In genomic region chr5:119324842-119325241, GRCh38 we compare ENCODE assay signal across 17 cellular contexts. TPM values are rescaled to one million over a fixed set of nuclear protein-coding genes. Genes with fewer than 3 reads are reported as not detected.
DNase-seq lines count a peak whose midpoint lies in the region; ATAC-seq and TF ChIP-seq lines count a peak whose summit lies in the region.
"Had no signal": no experiment of that assay in that cellular context is flagged by ENCODE, and none has a peak within 500 bp of the region (broad histone marks: within the 10 kb centered on the region; RNA-seq: fewer than 3 reads in every experiment).

No MANE protein-coding gene starts in this region.

- H3K27me3 ChIP-seq in esophagus squamous epithelium, result no peaks in the 10 kb centered on the region
- H3K27me3 ChIP-seq in thoracic aorta (replicated peaks; ENCODE audit: insufficient read depth), result no peaks in the 10 kb centered on the region
- no peaks in the 10 kb centered on the region for H3K27me3 ChIP-seq in gastroesophageal sphincter
- H3K27me3 ChIP-seq: neural progenitor cell had no signal

- POLR2A ChIA-PET in T-cell (lab: Charles Lee), result interaction anchor here in 1 of 2 donors (1.1 kb wide), 1 partner anchor 9 kb away, joined by 3 read pairs; no protein-coding TSS in a partner anchor

- no peak for ATAC-seq in activated naive CD4-positive, alpha-beta T cell treated with anti-CD3 and anti-CD28 coated beads, Interleukin-2, amount 50 U/mL, for 72 hours
- no peak for ATAC-seq in T-cell (replicated peaks in 1 of 4)
- no peak for ATAC-seq in thoracic aorta (ENCODE audit: insufficient number of reproducible peaks, low FRiP score, low read depth)
- no peak for ATAC-seq in HG03457 (IDR thresholded peaks at IDR 0.05; ENCODE audit: unreplicated experiment)
- ATAC-seq in gastroesophageal sphincter, result no peak

- H3K27ac ChIP-seq in esophagus squamous epithelium, result peak overlapping the region in 3 of 4 donors; percentile 79 to 89 (median 88)
- H3K27ac ChIP-seq in thoracic aorta, result peak overlapping the region; percentile 85
- no peak overlapping the region for H3K27ac ChIP-seq in gastroesophageal sphincter
- H3K27ac ChIP-seq: neural progenitor cell had no signal

- 86 to 92% methylated on average over 4 of the region's 4 CpGs for WGBS in esophagus squamous epithelium, 2 donors
- WGBS in gastroesophageal sphincter (ENCODE audit: low coverage in 1 of 2), 2 donors, result 91 to 96% methylated on average over 4 of the region's 4 CpGs

- H3K4me3 Mint-ChIP-seq in activated naive CD4-positive, alpha-beta T cell treated with anti-CD3 and anti-CD28 coated beads, Interleukin-2, amount 50 U/mL, for 24 hours, result no peak overlapping the region
- no peak overlapping the region for H3K4me3 Mint-ChIP-seq in T-cell
- H3K4me3 Mint-ChIP-seq: endodermal cell, neural progenitor cell, type B pancreatic cell had no signal

- H3K4me3 ChIP-seq in esophagus squamous epithelium (peak overlapping the region in 1 of 4 donors; percentile 16), thoracic aorta (no peak overlapping the region), gastroesophageal sphincter (no peak overlapping the region)
- H3K4me3 ChIP-seq: neural progenitor cell had no signal

- H3K9me3 Mint-ChIP-seq in activated naive CD4-positive, alpha-beta T cell treated with anti-CD3 and anti-CD28 coated beads, Interleukin-2, amount 50 U/mL, for 24 hours, result no peaks in the 10 kb centered on the region
- no peaks in the 10 kb centered on the region for H3K9me3 Mint-ChIP-seq in activated naive CD4-positive, alpha-beta T cell treated with anti-CD3 and anti-CD28 coated beads, Interleukin-2, amount 50 U/mL, for 72 hours
- no peaks in the 10 kb centered on the region for H3K9me3 Mint-ChIP-seq in T-cell
- H3K9me3 Mint-ChIP-seq: endodermal cell, neural progenitor cell had no signal

- H3K4me1 ChIP-seq in esophagus squamous epithelium, result peaks cover 34 to 89% (median 40%) of the 10 kb centered on the region in 3 donors
- peaks cover 31 to 39% of the 10 kb centered on the region in 2 donors for H3K4me1 ChIP-seq in thoracic aorta (ENCODE audit: control insufficient read depth in 1 of 2, low read depth in 2 of 2)
- peaks cover 0 to 21% (median 15%) of the 10 kb centered on the region in 3 donors for H3K4me1 ChIP-seq in gastroesophageal sphincter

- H3K36me3 ChIP-seq in esophagus squamous epithelium (no peaks in the 10 kb centered on the region), thoracic aorta (no peaks in the 10 kb centered on the region), gastroesophageal sphincter (no peaks in the 10 kb centered on the region)
- H3K36me3 ChIP-seq: neural progenitor cell had no signal

- peaks cover 92% of the 10 kb centered on the region for H3K4me1 Mint-ChIP-seq in activated naive CD4-positive, alpha-beta T cell treated with anti-CD3 and anti-CD28 coated beads, Interleukin-2, amount 50 U/mL, for 24 hours
- peaks cover 95% of the 10 kb centered on the region in 3 donors for H3K4me1 Mint-ChIP-seq in T-cell

- TF ChIP-seq EP300 in gastroesophageal sphincter (IDR thresholded peaks at IDR 0.05), result no peak

- CTCF ChIA-PET in T-cell (lab: Charles Lee), result interaction anchor here in 1 of 2 donors (0.6 to 0.7 kb wide), 3 partner anchors 41 to 151 kb away, joined by 3 to 5 read pairs (median 4); no protein-coding TSS in a partner anchor

- TF ChIP-seq CTCF in esophagus squamous epithelium (IDR thresholded peaks at IDR 0.05), result no peak
- TF ChIP-seq CTCF in thoracic aorta (IDR thresholded peaks at IDR 0.05), result no peak
- TF ChIP-seq CTCF in gastroesophageal sphincter (IDR thresholded peaks at IDR 0.05), result no peak

- peak overlapping the region; percentile 78 for H3K27ac Mint-ChIP-seq in activated naive CD4-positive, alpha-beta T cell treated with anti-CD3 and anti-CD28 coated beads, Interleukin-2, amount 50 U/mL, for 24 hours
- H3K27ac Mint-ChIP-seq in activated naive CD4-positive, alpha-beta T cell treated with anti-CD3 and anti-CD28 coated beads, Interleukin-2, amount 50 U/mL, for 72 hours, result peak overlapping the region in 1 of 2 donors; percentile 48
- H3K27ac Mint-ChIP-seq in T-cell, result peak overlapping the region; percentile 57 to 92
- H3K27ac Mint-ChIP-seq: neural progenitor cell had no signal

- no peaks in the 10 kb centered on the region for H3K27me3 Mint-ChIP-seq in activated naive CD4-positive, alpha-beta T cell treated with anti-CD3 and anti-CD28 coated beads, Interleukin-2, amount 50 U/mL, for 24 hours
- no peaks in the 10 kb centered on the region for H3K27me3 Mint-ChIP-seq in T-cell
- H3K27me3 Mint-ChIP-seq: type B pancreatic cell had no signal

- H3K36me3 Mint-ChIP-seq in activated naive CD4-positive, alpha-beta T cell treated with anti-CD3 and anti-CD28 coated beads, Interleukin-2, amount 50 U/mL, for 24 hours, result peaks cover 10% of the 10 kb centered on the region
- peaks cover 0 to 16% of the 10 kb centered on the region in 2 donors for H3K36me3 Mint-ChIP-seq in activated naive CD4-positive, alpha-beta T cell treated with anti-CD3 and anti-CD28 coated beads, Interleukin-2, amount 50 U/mL, for 72 hours
- no peaks in the 10 kb centered on the region for H3K36me3 Mint-ChIP-seq in T-cell

- no peak for TF ChIP-seq POLR2A in esophagus squamous epithelium (IDR thresholded peaks at IDR 0.05)
- TF ChIP-seq POLR2A in gastroesophageal sphincter (IDR thresholded peaks at IDR 0.05), result no peak

- H3K9me3 ChIP-seq in esophagus squamous epithelium (no peaks in the 10 kb centered on the region), thoracic aorta (no peaks in the 10 kb centered on the region), gastroesophageal sphincter (no peaks in the 10 kb centered on the region)

- no peak for DNase-seq in activated naive CD4-positive, alpha-beta T cell treated with anti-CD3 and anti-CD28 coated beads, Interleukin-2, amount 50 U/mL, for 72 hours (ENCODE audit: low spot score in 2 of 2)
- DNase-seq in T-cell (no peak), esophagus squamous epithelium (lab: John Stamatoyannopoulos, UW) (no peak), thoracic aorta (ENCODE audit: low spot score) (no peak), NCI-H1694 (lab: John Stamatoyannopoulos, UW) (no peak)
- DNase-seq: activated CD4-positive, CD25-positive, alpha-beta regulatory T cell; DMS79; endodermal cell; hippocampal formation; Kasumi-1; NCI-H187; NCI-H526 treated with DMSO at 0.1 percent for 48 hours had no signal

- intact Hi-C loops in esophagus squamous epithelium (cut with DNase I), result no loop called here

RNA-seq across cellular contexts. Expression of gene TNFAIP8, which starts 31.0 kb away (rescaled TPM):
- 100 to 1,000 TPM; 110 to 146 TPM for total RNA-seq in activated naive CD4-positive, alpha-beta T cell treated with anti-CD3 and anti-CD28 coated beads, Interleukin-2, amount 50 U/mL, for 72 hours
- total RNA-seq in T-cell, result 100 to 1,000 TPM; 128 to 145 (median 135) TPM
- total RNA-seq in esophagus squamous epithelium, result 10 to 100 TPM; 19.5 to 44.6 (median 34.9) TPM
- 10 to 100 TPM; 16.8 to 34.1 TPM for total RNA-seq in thoracic aorta
- 10 to 100 TPM; 25.4 to 76.7 (median 31.6) TPM for total RNA-seq in gastroesophageal sphincter

Comparison
In these comparisons a context has a peak if more than half of its experiments do, and no peak if none do; other contexts are left out.
1. H3K27ac ChIP-seq: peak in esophagus squamous epithelium (3 of 4) and thoracic aorta (2 of 2); none in gastroesophageal sphincter (0 of 4).